In the genomic region with DNA sequence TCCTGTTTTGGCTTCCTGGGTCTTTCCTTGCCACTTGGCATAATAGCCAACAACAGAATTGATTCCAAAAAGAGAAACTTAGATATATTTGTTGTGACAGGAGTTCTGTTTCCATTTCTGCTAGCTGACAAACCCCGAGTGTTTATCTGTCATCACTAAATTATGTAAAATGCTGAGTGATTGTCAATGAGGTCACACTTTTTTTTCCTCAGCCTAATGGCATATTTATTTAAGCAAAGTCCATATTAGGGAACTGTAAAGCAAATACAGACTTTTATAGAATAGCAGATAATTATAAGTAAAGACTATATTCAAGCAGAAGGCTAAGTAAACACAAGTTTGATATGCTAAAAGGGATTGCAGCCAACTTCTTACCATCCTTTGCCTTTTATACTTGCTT, we compare ENCODE assay signal across 22 cellular contexts.
"Had no signal": no experiment of that assay in that cellular context is flagged by ENCODE, and none has a peak within 500 bp of the region (broad histone marks: within the 10 kb centered on the region; RNA-seq: fewer than 3 reads in every experiment).

No MANE protein-coding gene starts in this region.

- H3K36me3 Mint-ChIP-seq: activated naive CD8-positive, alpha-beta T cell had no signal

- H3K9me3 Mint-ChIP-seq: activated CD8-positive, alpha-beta T cell treated with anti-CD3 and anti-CD28 coated beads for 36 hours; central memory CD8-positive, alpha-beta T cell; nephron progenitor cell had no signal

- H3K36me3 ChIP-seq: gastrocnemius medialis, heart right ventricle, lower lobe of right lung, prostate gland had no signal

- H3K9me3 ChIP-seq: body of pancreas, gastrocnemius medialis, heart right ventricle, lower lobe of right lung, prostate gland had no signal

- H3K27ac Mint-ChIP-seq: activated CD4-positive, alpha-beta T cell treated with anti-CD3 and anti-CD28 coated beads for 36 hours; activated CD8-positive, alpha-beta T cell treated with anti-CD3 and anti-CD28 coated beads for 36 hours; activated naive CD8-positive, alpha-beta T cell; nephron progenitor cell had no signal

- ATAC-seq: activated CD4-positive, alpha-beta T cell treated with anti-CD3 and anti-CD28 coated beads for 36 hours; activated CD8-positive, alpha-beta T cell treated with anti-CD3 and anti-CD28 coated beads for 36 hours; body of pancreas; gastrocnemius medialis; heart right ventricle; left colon; lower lobe of right lung; right cardiac atrium had no signal

- H3K27ac ChIP-seq: body of pancreas, epithelial cell of prostate, gastrocnemius medialis, heart right ventricle, lower lobe of right lung, prostate gland, skin epidermis had no signal

- H3K27me3 ChIP-seq: body of pancreas, gastrocnemius medialis, heart right ventricle had no signal

- DNase-seq: activated CD4-positive, alpha-beta T cell treated with anti-CD3 and anti-CD28 coated beads for 36 hours; activated CD8-positive, alpha-beta memory T cell treated with anti-CD3 and anti-CD28 coated beads, Interleukin-2, amount 50 U/mL, for 4 hours; activated CD8-positive, alpha-beta T cell treated with anti-CD3 and anti-CD28 coated beads for 36 hours; activated gamma-delta T cell treated with Interleukin-2 at 50 U/mL for 16 hours; amniotic stem cell; body of pancreas; effector CD8-positive, alpha-beta T cell; gastrocnemius medialis; heart right ventricle; left colon; lower lobe of right lung; nephron progenitor cell; right cardiac atrium; stimulated activated CD4-positive, alpha-beta T cell treated with anti-CD3 and anti-CD28 coated beads, Interleukin-4, amount 100 ng/mL, for 24 hours; stimulated activated naive CD4-positive, alpha-beta T cell; T-helper 2 cell; trophoblast cell had no signal

- H3K4me3 Mint-ChIP-seq: activated CD4-positive, alpha-beta T cell treated with anti-CD3 and anti-CD28 coated beads for 36 hours; activated CD8-positive, alpha-beta T cell treated with anti-CD3 and anti-CD28 coated beads for 36 hours; activated naive CD8-positive, alpha-beta T cell; central memory CD8-positive, alpha-beta T cell; nephron progenitor cell had no signal

- H3K27me3 Mint-ChIP-seq: central memory CD8-positive, alpha-beta T cell had no signal

- H3K4me1 Mint-ChIP-seq: activated CD4-positive, alpha-beta T cell treated with anti-CD3 and anti-CD28 coated beads for 36 hours; central memory CD8-positive, alpha-beta T cell; nephron progenitor cell had no signal

- H3K4me1 ChIP-seq: body of pancreas, gastrocnemius medialis, lower lobe of right lung, prostate gland had no signal

- H3K4me3 ChIP-seq: body of pancreas, gastrocnemius medialis, heart right ventricle, lower lobe of right lung, prostate gland, skin epidermis had no signal
